Comparison of ENCODE assay signal across 1 cellular context in the genomic region with DNA sequence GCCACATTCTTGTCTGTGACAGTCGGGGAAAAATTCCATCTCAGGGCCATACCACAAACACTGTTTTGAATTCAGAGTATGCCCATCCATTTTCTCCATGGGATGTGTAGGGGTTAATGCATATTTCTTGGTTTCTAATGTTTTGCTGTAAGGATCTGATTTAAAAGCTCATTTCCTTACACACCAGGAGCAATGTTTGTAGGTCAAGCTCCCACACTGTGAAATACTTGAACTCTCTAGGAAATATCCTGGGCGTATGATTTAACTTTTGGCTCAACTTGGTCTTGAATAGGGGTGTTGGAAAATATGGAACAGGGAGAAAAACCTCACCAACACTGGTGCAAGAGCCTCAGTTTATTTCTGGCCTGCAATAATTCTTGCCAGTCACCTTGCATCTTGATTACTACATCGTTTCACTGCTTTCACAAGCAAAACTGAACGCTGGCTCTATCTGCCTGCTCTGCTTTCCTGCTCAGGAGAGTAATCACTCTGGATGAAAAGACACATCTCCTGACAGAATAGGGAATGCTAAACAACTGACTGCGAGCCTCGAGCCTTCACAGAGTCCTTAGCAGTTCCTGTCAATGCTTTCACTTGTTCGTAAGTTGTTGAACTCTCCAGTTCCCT.
TF ChIP-seq lines count a peak whose summit lies in the region.

No MANE protein-coding gene starts in this region.

TF ChIP-seq in endothelial cell of umbilical vein, 7 proteins besides CTCF, POLR2A, EP300 and RAD21:
- no peak for TF ChIP-seq EZH2 (IDR thresholded peaks at IDR 0.05; ENCODE audit: borderline replicate concordance, low read depth, low read length, severe bottlenecking)
- no peak for TF ChIP-seq JUN (IDR thresholded peaks at IDR 0.05; ENCODE audit: borderline replicate concordance, insufficient read depth, insufficient read length, low read depth)
- no peak for TF ChIP-seq FOS (IDR thresholded peaks at IDR 0.05; ENCODE audit: borderline replicate concordance, insufficient read depth, low read length)
- no peak for TF ChIP-seq POLR2AphosphoS5 (IDR thresholded peaks at IDR 0.05; ENCODE audit: insufficient read depth, low read depth, low read length)
- no peak for TF ChIP-seq GATA2 (IDR thresholded peaks at IDR 0.05; ENCODE audit: insufficient read depth, insufficient read length, low read depth, low read length)
- no peak for TF ChIP-seq MYC (IDR thresholded peaks at IDR 0.05; ENCODE audit: low read depth, low read length)
- no peak for TF ChIP-seq MAX (IDR thresholded peaks at IDR 0.05; ENCODE audit: insufficient read depth, insufficient read length)
